Comparison of ENCODE assay signal across 11 cellular contexts in the genomic region with DNA sequence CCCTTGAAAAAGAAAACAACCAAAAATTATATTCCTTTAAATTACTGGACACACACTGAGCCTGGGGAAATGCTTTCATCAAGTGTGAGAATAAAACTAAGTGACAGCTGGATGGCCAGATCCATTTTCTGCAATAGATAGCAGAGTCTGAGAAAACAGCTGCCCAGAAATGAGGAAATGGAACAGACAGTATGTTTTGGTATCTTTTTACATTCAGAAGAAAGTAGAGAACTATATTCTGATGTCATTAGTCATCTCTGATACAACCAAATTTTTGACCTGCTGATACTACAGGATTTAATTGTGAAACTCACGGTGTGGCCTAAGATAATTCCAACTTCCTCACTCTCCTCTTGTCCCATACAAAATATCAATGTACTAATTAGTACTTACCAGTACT.
DNase-seq lines count a peak whose midpoint lies in the region; ATAC-seq, FAIRE-seq and TF ChIP-seq lines count a peak whose summit lies in the region.
"Had no signal": no experiment of that assay in that cellular context is flagged by ENCODE, and none has a peak within 500 bp of the region (broad histone marks: within the 10 kb centered on the region; RNA-seq: fewer than 3 reads in every experiment).

No MANE protein-coding gene starts in this region.

- no peak overlapping the region for H3K9ac ChIP-seq in kidney (ENCODE audit: low read length in 2 of 2)

- peak; percentile 53 for DNase-seq in GM10248 (ENCODE audit: extremely low spot score)
- DNase-seq in epithelial cell of esophagus (ENCODE audit: low read depth), result peak; percentile 58
- no peak for DNase-seq in activated effector memory CD4-positive, alpha-beta T cell treated with Interleukin-2 at 50 U/mL for 16 hours
- DNase-seq in ureter (ENCODE audit: low spot score), result no peak
- DNase-seq in stimulated activated CD4-positive, alpha-beta T cell treated with anti-CD3 and anti-CD28 coated beads, Interleukin-2, amount 100 ng/mL, for 48 hours, result no peak
- DNase-seq in kidney, result no peak
- DNase-seq: activated CD4-positive, alpha-beta T cell treated with anti-CD3 and anti-CD28 coated beads, Interleukin-2, amount 50 U/mL, for 1 hour; CD4-positive, alpha-beta memory T cell; stimulated activated CD4-positive, alpha-beta T cell treated with anti-CD3 and anti-CD28 coated beads, Interleukin-1b, Interleukin-23, amount 100 ng/mL, for 48 hours had no signal

- H3K9me3 ChIP-seq in kidney (ENCODE audit: control insufficient read depth in 1 of 2, low read length in 2 of 2), result no peaks in the 10 kb centered on the region

- intact Hi-C loops in kidney (cut with DNase I), result no loop called here

- ATAC-seq in GM21447 (IDR thresholded peaks at IDR 0.05; ENCODE audit: unreplicated experiment) (peak; percentile 65), HG03460 (IDR thresholded peaks at IDR 0.05; ENCODE audit: unreplicated experiment) (peak; percentile 61)

- FAIRE-seq in kidney (lab: Jason Lieb, UNC), result no peak

- CTCF ChIA-PET in GM10248 (lab: Yijun Ruan, JAX), result interaction anchor here (1.5 to 1.8 kb wide), 2 partner anchors 9 to 20 kb away, joined by 6 to 7 read pairs; no protein-coding TSS in a partner anchor

- POLR2A ChIA-PET in GM10248 (lab: Yijun Ruan, JAX), result no interaction called here

- TF ChIP-seq CTCF in GM10248 (IDR thresholded peaks at IDR 0.05; ENCODE audit: control extremely low read depth, extremely low read depth, low read depth, missing control alignments), result no peak
- TF ChIP-seq CTCF in epithelial cell of esophagus (IDR thresholded peaks at IDR 0.05; ENCODE audit: insufficient read depth, low read depth, low read length, missing control alignments), result no peak
- no peak for TF ChIP-seq CTCF in kidney (IDR thresholded peaks at IDR 0.05; ENCODE audit: borderline replicate concordance, extremely low read depth, insufficient read depth)

- H3K4me1 ChIP-seq in kidney (ENCODE audit: control insufficient read depth in 1 of 2, insufficient read depth in 1 of 2, low read depth in 1 of 2, low read length in 2 of 2), result no peaks in the 10 kb centered on the region

- no peaks in the 10 kb centered on the region for H3K36me3 ChIP-seq in kidney (ENCODE audit: control insufficient read depth in 1 of 2, insufficient read depth in 2 of 2, low read length in 2 of 2)

- H3K27ac ChIP-seq in kidney (ENCODE audit: low read depth in 2 of 2, low read length in 2 of 2), result no peak overlapping the region

- H3K4me3 ChIP-seq in epithelial cell of esophagus (ENCODE audit: low read length), result no peak overlapping the region
- no peak overlapping the region for H3K4me3 ChIP-seq in kidney (ENCODE audit: low read length in 2 of 2)

Comparison
In these comparisons a context has a peak if more than half of its experiments do, and no peak if none do; other contexts are left out.
1. DNase-seq: peak in GM10248 (single experiment) and epithelial cell of esophagus (single experiment); none in activated effector memory CD4-positive, alpha-beta T cell treated with Interleukin-2 at 50 U/mL for 16 hours (single experiment), ureter (single experiment), stimulated activated CD4-positive, alpha-beta T cell treated with anti-CD3 and anti-CD28 coated beads, Interleukin-2, amount 100 ng/mL, for 48 hours (0 of 2) and kidney (single experiment).